ENCODE assay signal across 17 cellular contexts in genomic region chr2:239671916-239672849, GRCh38.
"Had no signal": no experiment of that assay in that cellular context is flagged by ENCODE, and none has a peak within 500 bp of the region (broad histone marks: within the 10 kb centered on the region; RNA-seq: fewer than 3 reads in every experiment).

No MANE protein-coding gene starts in this region.

- H3K4me2 ChIP-seq: hepatocyte had no signal

- H3K4me1 ChIP-seq: foreskin keratinocyte had no signal

- H3K4me3 Mint-ChIP-seq: dendritic cell treated with granulocyte-macrophage colony-stimulating factor and Interleukin-4, amounts not matched to agents 40 ng/mL and 50 ng/mL, for 4 days; endodermal cell; nephron progenitor cell had no signal

- H3K4me1 Mint-ChIP-seq: endodermal cell had no signal

- H3K9me3 Mint-ChIP-seq: dendritic cell treated with granulocyte-macrophage colony-stimulating factor and Interleukin-4, amounts not matched to agents 40 ng/mL and 50 ng/mL, for 4 days; endodermal cell had no signal

- H3K27ac ChIP-seq: foreskin keratinocyte, hepatocyte, neutrophil, ovary, stomach had no signal

- ATAC-seq: foreskin keratinocyte, left colon, right cardiac atrium had no signal

- H3K36me3 ChIP-seq: neutrophil, ovary, stomach had no signal

- H3K27ac Mint-ChIP-seq: dendritic cell treated with granulocyte-macrophage colony-stimulating factor and Interleukin-4, amounts not matched to agents 40 ng/mL and 50 ng/mL, for 4 days; endodermal cell; nephron progenitor cell had no signal

- H3K27me3 ChIP-seq: hepatocyte, neutrophil, ovary had no signal

- H3K79me2 ChIP-seq: hepatocyte had no signal

- H3K9me3 ChIP-seq: neutrophil, ovary, stomach had no signal

- DNase-seq: central memory CD4-positive, alpha-beta T cell; endodermal cell; erythroblast; foreskin keratinocyte; left colon; mammary epithelial cell; nephron progenitor cell; ovary; right cardiac atrium; small intestine; stimulated activated CD4-positive, alpha-beta T cell treated with anti-CD3 and anti-CD28 coated beads, Interleukin-12 subunit alpha, Interleukin-12 subunit beta, amount 100 ng/mL, for 4 hours; stimulated activated naive CD4-positive, alpha-beta T cell; stomach; substantia nigra had no signal

- H3K4me3 ChIP-seq: hepatocyte, ovary, stomach had no signal

- H2AFZ ChIP-seq: hepatocyte had no signal
